Comparison of ENCODE assay signal across 16 cellular contexts in the genomic region with DNA sequence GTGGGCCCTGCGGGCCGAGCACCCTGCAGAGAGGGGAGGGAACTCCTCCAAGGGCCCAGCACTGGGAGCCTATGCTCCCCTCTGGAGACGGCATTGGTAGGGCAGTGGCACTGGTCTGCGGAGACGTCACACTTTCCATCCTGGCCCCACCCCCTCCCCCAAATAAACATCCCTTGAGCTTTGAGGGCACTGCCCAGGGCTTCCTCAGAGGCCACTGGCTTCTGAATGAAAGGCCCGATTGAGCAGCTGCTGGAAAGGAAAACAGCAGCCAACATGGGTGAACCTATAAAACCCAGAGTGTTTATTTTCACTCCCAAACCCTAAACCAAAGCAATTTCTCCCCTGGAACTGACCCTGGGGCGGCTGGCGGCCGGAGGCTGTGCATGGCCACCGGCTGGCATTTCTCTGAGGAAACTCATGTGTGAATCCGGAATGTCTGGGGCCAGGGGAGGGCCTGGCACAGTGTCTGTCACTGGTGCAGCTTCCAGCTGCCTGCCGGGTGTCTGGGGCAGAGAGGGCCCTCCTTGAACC.
A peak's percentile ranks its signal among the peaks of the same experiment; 100 is the strongest.
DNase-seq lines count a peak whose midpoint lies in the region; ATAC-seq and TF ChIP-seq lines count a peak whose summit lies in the region.
"Had no signal": no experiment of that assay in that cellular context is flagged by ENCODE, and none has a peak within 500 bp of the region (broad histone marks: within the 10 kb centered on the region; RNA-seq: fewer than 3 reads in every experiment).

No MANE protein-coding gene starts in this region.

- DNase-seq in SJCRH30 (peak; percentile 82 to 92), left cardiac atrium (no peak), occipital lobe (lab: John Stamatoyannopoulos, UW) (peak; percentile 28), progenitor cell of endocrine pancreas (ENCODE audit: low spot score, unreplicated experiment) (no peak), OCI-LY7 (ENCODE audit: low spot score) (no peak)
- no peak for DNase-seq in activated naive CD4-positive, alpha-beta T cell (lab: John Stamatoyannopoulos, UW)
- DNase-seq: activated CD4-positive, alpha-beta T cell treated with anti-CD3 and anti-CD28 coated beads, Interleukin-2, amount 10 ng/mL, durations not matched to agents 24 days and 14 days; activated T-cell treated with anti-CD3 and anti-CD28 coated beads, Interleukin-2, amount 50 U/mL, for 48 hours; islet precursor cell; KG1; naive thymus-derived CD4-positive, alpha-beta T cell; NCI-H1694 had no signal

- H3K4me1 ChIP-seq in BLaER1 (peaks cover 63% of the 10 kb centered on the region), SJCRH30 (peaks cover 25% of the 10 kb centered on the region), OCI-LY7 (ENCODE audit: insufficient read depth, low read length, poor library complexity, severe bottlenecking) (no peaks in the 10 kb centered on the region)

- intact Hi-C loops in left cardiac atrium (cut with DNase I) (no loop called here), OCI-LY7 (cut with micrococcal nuclease; ENCODE audit: unreplicated experiment) (no loop called here)

- H3K79me2 ChIP-seq in OCI-LY7 (ENCODE audit: insufficient read depth, low read depth, low read length): no peaks in the 10 kb centered on the region

- H3K4me1 Mint-ChIP-seq in progenitor cell of endocrine pancreas (ENCODE audit: low read depth): peaks cover 18% of the 10 kb centered on the region
- H3K4me1 Mint-ChIP-seq: activated CD4-positive, alpha-beta T cell treated with anti-CD3 and anti-CD28 coated beads, Interleukin-2, amount 10 ng/mL, durations not matched to agents 24 days and 14 days; naive thymus-derived CD4-positive, alpha-beta T cell had no signal

- no peak overlapping the region for H3K4me3 Mint-ChIP-seq in progenitor cell of endocrine pancreas (ENCODE audit: low read depth)
- H3K4me3 Mint-ChIP-seq: activated CD4-positive, alpha-beta T cell treated with anti-CD3 and anti-CD28 coated beads, Interleukin-2, amount 10 ng/mL, durations not matched to agents 24 days and 14 days; naive thymus-derived CD4-positive, alpha-beta T cell; T-helper 2 cell treated with Interferon-gamma antibody and Interleukin-4, amounts not matched to agents 5 μg/mL and 100 μg/mL, for 36 hours had no signal

- H3K4me3 ChIP-seq in BLaER1 (peak overlapping the region; percentile 44), SJCRH30 (peak overlapping the region; percentile 20), OCI-LY7 (ENCODE audit: low read depth, low read length, poor library complexity, severe bottlenecking) (no peak overlapping the region)
- H3K4me3 ChIP-seq: skin epidermis had no signal

- H3K36me3 ChIP-seq in BLaER1: no peaks in the 10 kb centered on the region
- H3K36me3 ChIP-seq in SJCRH30: no peaks in the 10 kb centered on the region
- no peaks in the 10 kb centered on the region for H3K36me3 ChIP-seq in OCI-LY7 (ENCODE audit: insufficient read depth, low read length)

- no peaks in the 10 kb centered on the region for H4K20me1 ChIP-seq in BLaER1
- H4K20me1 ChIP-seq in OCI-LY7 (ENCODE audit: insufficient read depth, low read length): no peaks in the 10 kb centered on the region

- H3K27me3 ChIP-seq in BLaER1: no peaks in the 10 kb centered on the region
- no peaks in the 10 kb centered on the region for H3K27me3 ChIP-seq in SJCRH30

- CTCF ChIA-PET in OCI-LY7 (lab: Charles Lee; ENCODE audit: unreplicated experiment): no interaction called here

- no peaks in the 10 kb centered on the region for H3K36me3 Mint-ChIP-seq in progenitor cell of endocrine pancreas (ENCODE audit: insufficient read depth)
- H3K36me3 Mint-ChIP-seq: naive thymus-derived CD4-positive, alpha-beta T cell had no signal

- H3K9me3 Mint-ChIP-seq in progenitor cell of endocrine pancreas (ENCODE audit: low read depth): no peaks in the 10 kb centered on the region
- H3K9me3 Mint-ChIP-seq: activated CD4-positive, alpha-beta T cell treated with anti-CD3 and anti-CD28 coated beads, Interleukin-2, amount 10 ng/mL, durations not matched to agents 24 days and 14 days; naive thymus-derived CD4-positive, alpha-beta T cell; T-helper 2 cell treated with Interferon-gamma antibody and Interleukin-4, amounts not matched to agents 5 μg/mL and 100 μg/mL, for 36 hours had no signal

- H3K27ac Mint-ChIP-seq in progenitor cell of endocrine pancreas: no peak overlapping the region
- H3K27ac Mint-ChIP-seq: activated CD4-positive, alpha-beta T cell treated with anti-CD3 and anti-CD28 coated beads, Interleukin-2, amount 10 ng/mL, durations not matched to agents 24 days and 14 days; naive thymus-derived CD4-positive, alpha-beta T cell; T-helper 2 cell treated with Interferon-gamma antibody and Interleukin-4, amounts not matched to agents 5 μg/mL and 100 μg/mL, for 36 hours had no signal

- no peak for TF ChIP-seq CTCF in progenitor cell of endocrine pancreas (IDR thresholded peaks at IDR 0.05; ENCODE audit: unreplicated experiment)
- no peak for TF ChIP-seq CTCF in OCI-LY7 (conservative IDR thresholded peaks at IDR 0.05; ENCODE audit: low read length)

- POLR2A ChIA-PET in OCI-LY7 (lab: Charles Lee): no interaction called here

- no TSS peak for BruUV-seq in OCI-LY7 (replicated peaks; lab: Mats Ljungman, UMichigan)

- ATAC-seq in left cardiac atrium (peak; percentile 21 to 22), HG02759 (IDR thresholded peaks at IDR 0.05; ENCODE audit: unreplicated experiment) (no peak)
- ATAC-seq: naive thymus-derived CD4-positive, alpha-beta T cell had no signal

- no peaks in the 10 kb centered on the region for H3K9me2 ChIP-seq in OCI-LY7 (ENCODE audit: insufficient read depth, low read length)

- H3K9me3 ChIP-seq in BLaER1: no peaks in the 10 kb centered on the region
- H3K9me3 ChIP-seq in SJCRH30 (replicated peaks): no peaks in the 10 kb centered on the region
- no peaks in the 10 kb centered on the region for H3K9me3 ChIP-seq in OCI-LY7 (ENCODE audit: low read length)

- no peak overlapping the region for H2AFZ ChIP-seq in OCI-LY7 (ENCODE audit: low read length)

- peak overlapping the region; percentile 55 for H3K9ac ChIP-seq in BLaER1

- H3K27ac ChIP-seq in BLaER1 (peak overlapping the region; percentile 68), SJCRH30 (peak overlapping the region; percentile 39), OCI-LY7 (ENCODE audit: low read depth, low read length, poor library complexity, severe bottlenecking) (no peak overlapping the region)

- peaks cover 9% of the 10 kb centered on the region for H3K27me3 Mint-ChIP-seq in progenitor cell of endocrine pancreas
- H3K27me3 Mint-ChIP-seq: activated CD4-positive, alpha-beta T cell treated with anti-CD3 and anti-CD28 coated beads, Interleukin-2, amount 10 ng/mL, durations not matched to agents 24 days and 14 days; naive thymus-derived CD4-positive, alpha-beta T cell had no signal

- H3K4me2 ChIP-seq in BLaER1 (peak overlapping the region; percentile 92), OCI-LY7 (ENCODE audit: low read length) (no peak overlapping the region)

Comparison
In these comparisons a context has a peak if more than half of its experiments do, and no peak if none do; other contexts are left out.
1. DNase-seq: peak in SJCRH30 (2 of 2) and occipital lobe (single experiment); none in left cardiac atrium (single experiment), activated naive CD4-positive, alpha-beta T cell (0 of 4), progenitor cell of endocrine pancreas (single experiment) and OCI-LY7 (single experiment).